36 cellular contexts compared by ENCODE assay signal in the genomic region with DNA sequence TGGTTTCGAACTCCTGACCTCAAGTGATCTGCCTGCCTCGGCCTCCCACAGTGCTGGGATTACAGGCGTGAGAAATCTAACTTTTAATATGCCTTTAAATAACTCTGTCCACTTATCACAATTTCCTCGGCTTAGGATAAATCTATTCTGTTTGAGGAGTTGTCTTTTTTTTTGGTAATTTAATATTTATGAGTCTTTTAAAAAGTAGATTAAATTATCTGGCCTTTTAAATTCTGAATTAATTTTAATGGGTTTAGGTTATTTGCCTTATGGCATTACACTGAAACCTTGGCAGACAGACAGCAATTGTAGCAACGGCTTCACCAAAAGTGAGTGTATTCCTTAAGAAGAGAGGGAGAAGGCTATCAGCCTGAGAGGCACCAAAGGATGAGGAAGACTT.
"Had no signal": no experiment of that assay in that cellular context is flagged by ENCODE, and none has a peak within 500 bp of the region (broad histone marks: within the 10 kb centered on the region; RNA-seq: fewer than 3 reads in every experiment).

No MANE protein-coding gene starts in this region.

- H3K36me3 ChIP-seq: adrenal gland, ascending aorta, brain microvascular endothelial cell, breast epithelium, cardiac muscle cell had no signal

- H3K4me3 ChIP-seq: adrenal gland, ascending aorta, body of pancreas, breast epithelium, cardiac muscle cell had no signal

- H3K27me3 ChIP-seq: adrenal gland, ascending aorta, body of pancreas, brain microvascular endothelial cell, breast epithelium, cardiac muscle cell had no signal

- DNase-seq: activated effector memory CD4-positive, alpha-beta T cell treated with anti-CD3 and anti-CD28 coated beads, Interleukin-2, amount 50 U/mL, for 16 hours; activated effector memory CD4-positive, alpha-beta T cell treated with Interleukin-2 at 50 U/mL for 16 hours; activated gamma-delta T cell; activated gamma-delta T cell treated with Interleukin-2 at 50 U/mL for 16 hours; activated naive CD4-positive, alpha-beta T cell; activated naive CD4-positive, alpha-beta T cell treated with anti-CD3 and anti-CD28 coated beads for 36 hours; activated naive CD4-positive, alpha-beta T cell treated with Interleukin-2 at 50 U/mL for 16 hours; activated naive CD8-positive, alpha-beta T cell treated with anti-CD3 and anti-CD28 coated beads for 36 hours; activated naive CD8-positive, alpha-beta T cell treated with anti-CD3 and anti-CD28 coated beads, Interleukin-2, amount 10 ng/mL, durations not matched to agents 7 days and 5 days; activated naive CD8-positive, alpha-beta T cell treated with anti-CD3 and anti-CD28 coated beads, Interleukin-2, amount 50 U/mL, for 24 hours; activated T-cell treated with anti-CD3 and anti-CD28 coated beads, Interleukin-2, amount 50 U/mL, for 1 hour; activated T-cell treated with anti-CD3 and anti-CD28 coated beads, Interleukin-2, amount 50 U/mL, for 24 hours; activated T-cell treated with anti-CD3 and anti-CD28 coated beads, Interleukin-2, amount 50 U/mL, for 4 hours; activated T-cell treated with anti-CD3 and anti-CD28 coated beads, Interleukin-2, amount 50 U/mL, for 48 hours; activated T-cell treated with anti-CD3 and anti-CD28 coated beads, Interleukin-2, amount 50 U/mL, for 72 hours; adrenal gland; amniotic stem cell; amygdala; anterior cingulate cortex; aorta; body of pancreas; brain microvascular endothelial cell; caudate nucleus; central memory CD4-positive, alpha-beta T cell; cerebellar nuclear complex had no signal

- H3K36me3 Mint-ChIP-seq: activated naive CD4-positive, alpha-beta T cell treated with anti-CD3 and anti-CD28 coated beads, Interleukin-2, amount 50 U/mL, for 24 hours; activated naive CD4-positive, alpha-beta T cell treated with anti-CD3 and anti-CD28 coated beads, Interleukin-2, amount 50 U/mL, for 72 hours; activated naive CD8-positive, alpha-beta T cell treated with anti-CD3 and anti-CD28 coated beads for 36 hours; activated naive CD8-positive, alpha-beta T cell treated with anti-CD3 and anti-CD28 coated beads, Interleukin-2, amount 10 ng/mL, durations not matched to agents 7 days and 5 days; brain had no signal

- H3K27ac ChIP-seq: adrenal gland, body of pancreas, brain microvascular endothelial cell, breast epithelium, cardiac muscle cell had no signal

- ATAC-seq: activated naive CD4-positive, alpha-beta T cell treated with anti-CD3 and anti-CD28 coated beads, Interleukin-2, amount 50 U/mL, for 72 hours; activated naive CD8-positive, alpha-beta T cell treated with anti-CD3 and anti-CD28 coated beads, Interleukin-2, amount 50 U/mL, for 24 hours; activated T-cell treated with anti-CD3 and anti-CD28 coated beads, Interleukin-2, amount 50 U/mL, for 4 hours; activated T-cell treated with anti-CD3 and anti-CD28 coated beads, Interleukin-2, amount 50 U/mL, for 72 hours; activated T-helper 17 cell treated with anti-CD3 and anti-CD28 coated beads, Interleukin-2, amount 50 U/mL, for 72 hours; body of pancreas had no signal

- H3K4me1 ChIP-seq: adrenal gland, body of pancreas, breast epithelium had no signal

- H3K9me3 ChIP-seq: adrenal gland, ascending aorta, body of pancreas, breast epithelium had no signal

- H3K4me3 Mint-ChIP-seq: activated naive CD4-positive, alpha-beta T cell treated with anti-CD3 and anti-CD28 coated beads for 36 hours; activated naive CD4-positive, alpha-beta T cell treated with anti-CD3 and anti-CD28 coated beads, Interleukin-2, amount 50 U/mL, for 24 hours; activated naive CD8-positive, alpha-beta T cell; activated naive CD8-positive, alpha-beta T cell treated with anti-CD3 and anti-CD28 coated beads for 36 hours; activated naive CD8-positive, alpha-beta T cell treated with anti-CD3 and anti-CD28 coated beads, Interleukin-2, amount 10 ng/mL, durations not matched to agents 7 days and 5 days; activated naive CD8-positive, alpha-beta T cell treated with anti-CD3 and anti-CD28 coated beads, Interleukin-2, amount 50 U/mL, for 24 hours; activated T-cell treated with anti-CD3 and anti-CD28 coated beads, Interleukin-2, amount 50 U/mL, for 24 hours; activated T-cell treated with anti-CD3 and anti-CD28 coated beads, Interleukin-2, amount 50 U/mL, for 4 hours; activated T-cell treated with anti-CD3 and anti-CD28 coated beads, Interleukin-2, amount 50 U/mL, for 72 hours; activated T-helper 1 cell treated with anti-CD3 and anti-CD28 coated beads, Interleukin-12 subunit alpha, Interleukin-12 subunit beta, Interleukin-2, Interleukin-4 antibody, amounts not matched to agents 30 ng/mL and 10 ng/mL and 1 ng/mL, durations not matched to agents 14 hours and 24 hours and 36 hours; activated T-helper 17 cell treated with anti-CD3 and anti-CD28 coated beads, Interleukin-2, amount 50 U/mL, for 72 hours; brain; central memory CD8-positive, alpha-beta T cell had no signal

- H3K9me3 Mint-ChIP-seq: activated naive CD4-positive, alpha-beta T cell treated with anti-CD3 and anti-CD28 coated beads for 36 hours; activated naive CD4-positive, alpha-beta T cell treated with anti-CD3 and anti-CD28 coated beads, Interleukin-2, amount 50 U/mL, for 24 hours; activated naive CD4-positive, alpha-beta T cell treated with anti-CD3 and anti-CD28 coated beads, Interleukin-2, amount 50 U/mL, for 72 hours; activated naive CD8-positive, alpha-beta T cell treated with anti-CD3 and anti-CD28 coated beads for 36 hours; activated naive CD8-positive, alpha-beta T cell treated with anti-CD3 and anti-CD28 coated beads, Interleukin-2, amount 10 ng/mL, durations not matched to agents 7 days and 5 days; activated naive CD8-positive, alpha-beta T cell treated with anti-CD3 and anti-CD28 coated beads, Interleukin-2, amount 50 U/mL, for 24 hours; activated T-cell treated with anti-CD3 and anti-CD28 coated beads, Interleukin-2, amount 50 U/mL, for 24 hours; activated T-cell treated with anti-CD3 and anti-CD28 coated beads, Interleukin-2, amount 50 U/mL, for 4 hours; activated T-cell treated with anti-CD3 and anti-CD28 coated beads, Interleukin-2, amount 50 U/mL, for 72 hours; activated T-helper 1 cell treated with anti-CD3 and anti-CD28 coated beads, Interleukin-12 subunit alpha, Interleukin-12 subunit beta, Interleukin-2, Interleukin-4 antibody, amounts not matched to agents 30 ng/mL and 10 ng/mL and 1 ng/mL, durations not matched to agents 14 hours and 24 hours and 36 hours; activated T-helper 17 cell treated with anti-CD3 and anti-CD28 coated beads, Interleukin-2, amount 50 U/mL, for 72 hours; activated T-helper 2 cell treated with anti-CD3 and anti-CD28 coated beads, Interferon-gamma antibody, Interleukin-2, Interleukin-4, amounts not matched to agents 10 μg/mL and 5 μg/mL and 100 μg/mL, durations not matched to agents 14 hours and 24 hours and 36 hours; central memory CD8-positive, alpha-beta T cell had no signal

- H3K4me1 Mint-ChIP-seq: activated naive CD4-positive, alpha-beta T cell treated with anti-CD3 and anti-CD28 coated beads, Interleukin-2, amount 50 U/mL, for 24 hours; activated naive CD8-positive, alpha-beta T cell treated with anti-CD3 and anti-CD28 coated beads, Interleukin-2, amount 50 U/mL, for 24 hours; brain had no signal

- H3K27ac Mint-ChIP-seq: activated naive CD4-positive, alpha-beta T cell treated with anti-CD3 and anti-CD28 coated beads for 36 hours; activated naive CD4-positive, alpha-beta T cell treated with anti-CD3 and anti-CD28 coated beads, Interleukin-2, amount 50 U/mL, for 24 hours; activated naive CD4-positive, alpha-beta T cell treated with anti-CD3 and anti-CD28 coated beads, Interleukin-2, amount 50 U/mL, for 72 hours; activated naive CD8-positive, alpha-beta T cell treated with anti-CD3 and anti-CD28 coated beads for 36 hours; activated naive CD8-positive, alpha-beta T cell treated with anti-CD3 and anti-CD28 coated beads, Interleukin-2, amount 10 ng/mL, durations not matched to agents 7 days and 5 days; activated naive CD8-positive, alpha-beta T cell treated with anti-CD3 and anti-CD28 coated beads, Interleukin-2, amount 50 U/mL, for 24 hours; activated T-cell treated with anti-CD3 and anti-CD28 coated beads, Interleukin-2, amount 50 U/mL, for 24 hours; activated T-cell treated with anti-CD3 and anti-CD28 coated beads, Interleukin-2, amount 50 U/mL, for 72 hours; activated T-helper 1 cell treated with anti-CD3 and anti-CD28 coated beads, Interleukin-12 subunit alpha, Interleukin-12 subunit beta, Interleukin-2, Interleukin-4 antibody, amounts not matched to agents 30 ng/mL and 10 ng/mL and 1 ng/mL, durations not matched to agents 14 hours and 24 hours and 36 hours; activated T-helper 17 cell treated with anti-CD3 and anti-CD28 coated beads, Interleukin-2, amount 50 U/mL, for 72 hours; activated T-helper 2 cell treated with anti-CD3 and anti-CD28 coated beads, Interferon-gamma antibody, Interleukin-2, Interleukin-4, amounts not matched to agents 10 μg/mL and 5 μg/mL and 100 μg/mL, durations not matched to agents 14 hours and 24 hours and 36 hours; brain had no signal

- H3K27me3 Mint-ChIP-seq: activated naive CD4-positive, alpha-beta T cell treated with anti-CD3 and anti-CD28 coated beads, Interleukin-2, amount 50 U/mL, for 24 hours; activated naive CD8-positive, alpha-beta T cell; activated naive CD8-positive, alpha-beta T cell treated with anti-CD3 and anti-CD28 coated beads for 36 hours; activated naive CD8-positive, alpha-beta T cell treated with anti-CD3 and anti-CD28 coated beads, Interleukin-2, amount 10 ng/mL, durations not matched to agents 7 days and 5 days; activated naive CD8-positive, alpha-beta T cell treated with anti-CD3 and anti-CD28 coated beads, Interleukin-2, amount 50 U/mL, for 24 hours; activated T-cell treated with anti-CD3 and anti-CD28 coated beads, Interleukin-2, amount 50 U/mL, for 24 hours; activated T-helper 17 cell treated with anti-CD3 and anti-CD28 coated beads, Interleukin-2, amount 50 U/mL, for 72 hours; brain; central memory CD8-positive, alpha-beta T cell had no signal
